ENCODE assay signal across 8 cellular contexts in genomic region chr17:76140661-76141211, GRCh38. TPM values are rescaled to one million over a fixed set of nuclear protein-coding genes. Genes with fewer than 3 reads are reported as not detected.
DNase-seq lines count a peak whose midpoint lies in the region; ATAC-seq and TF ChIP-seq lines count a peak whose summit lies in the region.

No MANE protein-coding gene starts in this region.

- H3K36me3 Mint-ChIP-seq in activated T-cell treated with anti-CD3 and anti-CD28 coated beads, Interleukin-2, amount 50 U/mL, for 24 hours (ENCODE audit: low read depth) = peaks cover 4% of the 10 kb centered on the region
- peaks cover 31% of the 10 kb centered on the region for H3K36me3 Mint-ChIP-seq in activated CD8-positive, alpha-beta T cell treated with anti-CD3 and anti-CD28 coated beads, Interleukin-2, amount 10 ng/mL, durations not matched to agents 7 days and 5 days (ENCODE audit: low read depth)

- POLR2A ChIA-PET in activated CD8-positive, alpha-beta T cell treated with anti-CD3 and anti-CD28 coated beads, Interleukin-2, amount 10 ng/mL, durations not matched to agents 7 days and 5 days (lab: Charles Lee) = interaction anchor here (0.6 to 8.1 kb wide), 9 partner anchors 14 to 131 kb away, joined by 3 to 100 read pairs (median 4); partner anchors contain the start of gene UBALD2

- H3K4me3 ChIP-seq in left lung (peak overlapping the region; percentile 37 to 43), thymus (ENCODE audit: low read length) (peak overlapping the region; percentile 46)

- no peaks in the 10 kb centered on the region for H3K9me3 ChIP-seq in left lung
- no peaks in the 10 kb centered on the region for H3K9me3 ChIP-seq in thymus (ENCODE audit: control insufficient read depth)

- intact Hi-C loops in left lung (cut with DNase I) = no loop called here

- peaks cover 13 to 48% of the 10 kb centered on the region in 2 donors for H3K4me1 ChIP-seq in left lung
- peaks cover 17% of the 10 kb centered on the region for H3K4me1 ChIP-seq in thymus (ENCODE audit: control insufficient read depth, insufficient read depth, low read length)

- H3K27ac ChIP-seq in left lung = no peak overlapping the region
- no peak overlapping the region for H3K27ac ChIP-seq in thymus (ENCODE audit: low read depth)

- peaks cover 25 to 58% of the 10 kb centered on the region in 2 donors for H3K27me3 ChIP-seq in left lung
- peaks cover 26% of the 10 kb centered on the region for H3K27me3 ChIP-seq in thymus (ENCODE audit: control insufficient read depth, insufficient read depth)

- H3K4me3 Mint-ChIP-seq in activated T-cell treated with anti-CD3 and anti-CD28 coated beads, Interleukin-2, amount 50 U/mL, for 24 hours = peak overlapping the region; percentile 69
- H3K4me3 Mint-ChIP-seq in activated CD8-positive, alpha-beta T cell treated with anti-CD3 and anti-CD28 coated beads, Interleukin-2, amount 10 ng/mL, durations not matched to agents 7 days and 5 days = peak overlapping the region; percentile 76

- ATAC-seq in activated CD8-positive, alpha-beta T cell treated with anti-CD3 and anti-CD28 coated beads, Interleukin-2, amount 10 ng/mL, durations not matched to agents 7 days and 5 days = no peak
- ATAC-seq in left lung = no peak
- no peak for ATAC-seq in GM19463 (IDR thresholded peaks at IDR 0.05; ENCODE audit: unreplicated experiment)
- ATAC-seq in HG03280 (IDR thresholded peaks at IDR 0.05; ENCODE audit: unreplicated experiment) = no peak

- no peaks in the 10 kb centered on the region for H3K9me3 Mint-ChIP-seq in activated T-cell treated with anti-CD3 and anti-CD28 coated beads, Interleukin-2, amount 50 U/mL, for 24 hours
- H3K9me3 Mint-ChIP-seq in activated CD8-positive, alpha-beta T cell treated with anti-CD3 and anti-CD28 coated beads, Interleukin-2, amount 10 ng/mL, durations not matched to agents 7 days and 5 days (ENCODE audit: insufficient read depth) = no peaks in the 10 kb centered on the region

- no peak for TF ChIP-seq CTCF in left lung (IDR thresholded peaks at IDR 0.05)

- H3K27me3 Mint-ChIP-seq in activated T-cell treated with anti-CD3 and anti-CD28 coated beads, Interleukin-2, amount 50 U/mL, for 24 hours = peaks cover 6% of the 10 kb centered on the region
- no peaks in the 10 kb centered on the region for H3K27me3 Mint-ChIP-seq in activated CD8-positive, alpha-beta T cell treated with anti-CD3 and anti-CD28 coated beads, Interleukin-2, amount 10 ng/mL, durations not matched to agents 7 days and 5 days (ENCODE audit: low read depth)

- WGBS in thymus = 4% methylated on average over 24 of the region's 24 CpGs

- no peaks in the 10 kb centered on the region for H3K36me3 ChIP-seq in left lung
- no peaks in the 10 kb centered on the region for H3K36me3 ChIP-seq in thymus (ENCODE audit: control insufficient read depth, insufficient read depth)

- no peak for DNase-seq in activated T-cell treated with anti-CD3 and anti-CD28 coated beads, Interleukin-2, amount 50 U/mL, for 24 hours
- no peak for DNase-seq in activated T-cell treated with anti-CD3 and anti-CD28 coated beads, Interleukin-2, amount 50 U/mL, for 1 hour
- DNase-seq in activated CD8-positive, alpha-beta T cell treated with anti-CD3 and anti-CD28 coated beads, Interleukin-2, amount 10 ng/mL, durations not matched to agents 7 days and 5 days = no peak
- no peak for DNase-seq in left lung
- no peak for DNase-seq in EL

- H3K4me1 Mint-ChIP-seq in activated T-cell treated with anti-CD3 and anti-CD28 coated beads, Interleukin-2, amount 50 U/mL, for 24 hours (ENCODE audit: low read depth) = peaks cover 54% of the 10 kb centered on the region
- H3K4me1 Mint-ChIP-seq in activated CD8-positive, alpha-beta T cell treated with anti-CD3 and anti-CD28 coated beads, Interleukin-2, amount 10 ng/mL, durations not matched to agents 7 days and 5 days (ENCODE audit: low read depth) = peaks cover 69% of the 10 kb centered on the region

- H3K27ac Mint-ChIP-seq in activated T-cell treated with anti-CD3 and anti-CD28 coated beads, Interleukin-2, amount 50 U/mL, for 24 hours = no peak overlapping the region
- peak overlapping the region; percentile 55 for H3K27ac Mint-ChIP-seq in activated CD8-positive, alpha-beta T cell treated with anti-CD3 and anti-CD28 coated beads, Interleukin-2, amount 10 ng/mL, durations not matched to agents 7 days and 5 days

- CTCF ChIA-PET in activated CD8-positive, alpha-beta T cell treated with anti-CD3 and anti-CD28 coated beads, Interleukin-2, amount 10 ng/mL, durations not matched to agents 7 days and 5 days (lab: Charles Lee) = interaction anchor here (0.7 to 8.2 kb wide), 5 partner anchors 7 to 138 kb away, joined by 3 to 106 read pairs (median 38); no protein-coding TSS in a partner anchor

RNA-seq across cellular contexts. Expression of gene FOXJ1, which starts 0.3 kb away (rescaled TPM):
- 1 to 10 TPM; 8.7 to 9.1 TPM for total RNA-seq in activated CD8-positive, alpha-beta T cell treated with anti-CD3 and anti-CD28 coated beads, Interleukin-2, amount 10 ng/mL, durations not matched to agents 7 days and 5 days
- 10 to 100 TPM in 1 of 2 donors, 1 to 10 TPM in 1; 7.7 to 15.9 TPM for total RNA-seq in left lung
- 0.75 TPM for polyA plus RNA-seq in thymus

RNA-seq across cellular contexts. Expression of gene EXOC7, which starts 37.1 kb away (rescaled TPM):
- total RNA-seq in activated CD8-positive, alpha-beta T cell treated with anti-CD3 and anti-CD28 coated beads, Interleukin-2, amount 10 ng/mL, durations not matched to agents 7 days and 5 days = 100 to 1,000 TPM; 126 to 129 TPM
- total RNA-seq in left lung = 100 to 1,000 TPM; 114 to 123 TPM
- 64.6 TPM for polyA plus RNA-seq in thymus
